In the genomic region with DNA sequence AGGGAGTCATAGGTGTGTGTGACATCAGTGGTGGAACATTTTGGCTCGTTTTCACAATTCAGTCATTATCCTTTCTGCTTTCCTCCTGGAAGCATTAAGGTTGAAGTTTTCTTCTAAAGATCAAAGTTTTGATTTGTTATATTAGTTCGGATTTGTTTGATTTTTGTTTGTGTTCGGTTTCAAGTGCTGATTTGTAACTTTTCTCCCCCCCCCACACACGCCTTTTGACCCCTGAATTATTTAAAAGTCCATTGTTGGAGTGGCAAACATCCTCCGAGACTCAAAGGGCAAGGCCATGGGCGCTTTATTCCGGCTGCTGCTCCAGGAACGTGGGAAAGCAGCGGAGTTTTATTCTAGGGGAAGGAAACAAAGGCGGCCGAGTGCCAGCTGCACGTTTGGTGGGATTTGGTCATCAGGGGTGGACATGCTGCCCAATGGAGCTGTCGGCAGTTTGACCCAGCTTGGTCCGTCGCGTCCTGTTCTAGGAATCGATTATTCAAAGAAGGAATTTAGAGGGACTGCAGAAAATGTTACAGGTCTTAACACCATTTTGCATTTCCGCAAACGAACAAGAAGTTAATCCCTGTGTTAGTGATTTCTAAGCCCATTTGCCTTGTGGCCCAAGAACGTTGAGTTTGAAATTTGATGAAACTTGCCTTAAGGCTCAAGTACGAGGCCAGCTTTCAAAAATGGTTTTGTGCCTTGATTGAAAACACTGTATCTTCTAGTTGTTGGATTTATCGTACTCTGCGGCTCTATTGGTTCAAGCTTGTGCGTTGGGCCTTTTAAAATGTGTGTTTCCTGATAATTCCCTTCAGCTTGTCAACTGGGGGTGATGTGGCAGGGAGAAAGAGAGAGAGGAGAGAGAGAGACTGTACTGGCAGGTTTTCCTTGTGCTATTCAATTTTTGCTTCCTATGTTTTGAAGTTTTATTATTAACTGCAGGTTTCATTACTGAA, we compare ENCODE assay signal across 1 cellular context.
A peak's percentile ranks its signal among the peaks of the same experiment; 100 is the strongest.
TF ChIP-seq lines count a peak whose summit lies in the region.

No MANE protein-coding gene starts in this region.

TF ChIP-seq in HepG2, 621 proteins besides CTCF, POLR2A, EP300 and RAD21 (continued from another document and continues in another):
- TF ChIP-seq BCLAF1 (IDR thresholded peaks at IDR 0.05) (no peak), XBP1 (CRISPR knock-in tag; IDR thresholded peaks at IDR 0.05) (no peak), NONO (IDR thresholded peaks at IDR 0.05) (no peak), NONO (CRISPR knock-in tag; conservative IDR thresholded peaks at IDR 0.05) (0 out of 2 replicates have a peak, but pooled peaks have one; percentile 41), RBM39 (IDR thresholded peaks at IDR 0.05; ENCODE audit: low read depth, low read length, poor library complexity, severe bottlenecking) (no peak), CREB1 (IDR thresholded peaks at IDR 0.05) (no peak), CREB1 (CRISPR knock-in tag; IDR thresholded peaks at IDR 0.05) (no peak), ZSCAN9 (CRISPR knock-in tag; IDR thresholded peaks at IDR 0.05; ENCODE audit: borderline replicate concordance) (no peak), SMAD9 (CRISPR knock-in tag; IDR thresholded peaks at IDR 0.05) (no peak), MED13 (CRISPR knock-in tag; IDR thresholded peaks at IDR 0.05) (no peak), GTF3A (CRISPR knock-in tag; conservative IDR thresholded peaks at IDR 0.05) (no peak), NR2C2 (CRISPR knock-in tag; IDR thresholded peaks at IDR 0.05; ENCODE audit: borderline replicate concordance) (no peak), NPAS2 (CRISPR knock-in tag; IDR thresholded peaks at IDR 0.05; ENCODE audit: borderline replicate concordance) (no peak), ZZZ3 (CRISPR knock-in tag; IDR thresholded peaks at IDR 0.05; ENCODE audit: borderline replicate concordance) (no peak), ZNF737 (CRISPR knock-in tag; IDR thresholded peaks at IDR 0.05; ENCODE audit: borderline replicate concordance) (no peak), NFIC (IDR thresholded peaks at IDR 0.05; ENCODE audit: low read length) (no peak), ZNF644 (CRISPR knock-in tag; IDR thresholded peaks at IDR 0.05; ENCODE audit: low read depth) (no peak), ERF (CRISPR knock-in tag; IDR thresholded peaks at IDR 0.05) (no peak), SRSF9 (IDR thresholded peaks at IDR 0.05; ENCODE audit: borderline replicate concordance, insufficient read depth, low read depth, low read length, poor library complexity, severe bottlenecking) (no peak), DMAP1 (CRISPR knock-in tag; IDR thresholded peaks at IDR 0.05) (no peak; the same call in 1 of the 2 replicates), ZNF703 (CRISPR knock-in tag; IDR thresholded peaks at IDR 0.05; ENCODE audit: borderline replicate concordance) (no peak), TRIM22 (IDR thresholded peaks at IDR 0.05) (no peak), CENPT (CRISPR knock-in tag; IDR thresholded peaks at IDR 0.05; ENCODE audit: low read depth) (no peak), HOXA3 (CRISPR knock-in tag; IDR thresholded peaks at IDR 0.05) (no peak), ZNF552 (CRISPR knock-in tag; IDR thresholded peaks at IDR 0.05; ENCODE audit: borderline replicate concordance) (no peak), ZNF33B (CRISPR knock-in tag; IDR thresholded peaks at IDR 0.05) (no peak), HNRNPLL (IDR thresholded peaks at IDR 0.05; ENCODE audit: low read depth, low read length, poor library complexity, severe bottlenecking) (peak; percentile 63), NFKBIZ (CRISPR knock-in tag; IDR thresholded peaks at IDR 0.05) (no peak), ARNTL (CRISPR knock-in tag; IDR thresholded peaks at IDR 0.05) (no peak), HNF4A (CRISPR knock-in tag; IDR thresholded peaks at IDR 0.05) (peak; percentile 43), ISL2 (CRISPR knock-in tag; IDR thresholded peaks at IDR 0.05) (no peak), ZNF879 (CRISPR knock-in tag; IDR thresholded peaks at IDR 0.05) (no peak), RXRB (CRISPR knock-in tag; IDR thresholded peaks at IDR 0.05; ENCODE audit: borderline replicate concordance) (no peak), ZNF792 (CRISPR knock-in tag; IDR thresholded peaks at IDR 0.05) (no peak), ATF7-NPFF (CRISPR knock-in tag; IDR thresholded peaks at IDR 0.05; ENCODE audit: low read depth) (no peak)
- TF ChIP-seq, protein P1, sequence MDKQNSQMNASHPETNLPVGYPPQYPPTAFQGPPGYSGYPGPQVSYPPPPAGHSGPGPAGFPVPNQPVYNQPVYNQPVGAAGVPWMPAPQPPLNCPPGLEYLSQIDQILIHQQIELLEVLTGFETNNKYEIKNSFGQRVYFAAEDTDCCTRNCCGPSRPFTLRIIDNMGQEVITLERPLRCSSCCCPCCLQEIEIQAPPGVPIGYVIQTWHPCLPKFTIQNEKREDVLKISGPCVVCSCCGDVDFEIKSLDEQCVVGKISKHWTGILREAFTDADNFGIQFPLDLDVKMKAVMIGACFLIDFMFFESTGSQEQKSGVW (CRISPR knock-in tag; IDR thresholded peaks at IDR 0.05; ENCODE audit: borderline replicate concordance): no peak
- TF ChIP-seq, protein P2, sequence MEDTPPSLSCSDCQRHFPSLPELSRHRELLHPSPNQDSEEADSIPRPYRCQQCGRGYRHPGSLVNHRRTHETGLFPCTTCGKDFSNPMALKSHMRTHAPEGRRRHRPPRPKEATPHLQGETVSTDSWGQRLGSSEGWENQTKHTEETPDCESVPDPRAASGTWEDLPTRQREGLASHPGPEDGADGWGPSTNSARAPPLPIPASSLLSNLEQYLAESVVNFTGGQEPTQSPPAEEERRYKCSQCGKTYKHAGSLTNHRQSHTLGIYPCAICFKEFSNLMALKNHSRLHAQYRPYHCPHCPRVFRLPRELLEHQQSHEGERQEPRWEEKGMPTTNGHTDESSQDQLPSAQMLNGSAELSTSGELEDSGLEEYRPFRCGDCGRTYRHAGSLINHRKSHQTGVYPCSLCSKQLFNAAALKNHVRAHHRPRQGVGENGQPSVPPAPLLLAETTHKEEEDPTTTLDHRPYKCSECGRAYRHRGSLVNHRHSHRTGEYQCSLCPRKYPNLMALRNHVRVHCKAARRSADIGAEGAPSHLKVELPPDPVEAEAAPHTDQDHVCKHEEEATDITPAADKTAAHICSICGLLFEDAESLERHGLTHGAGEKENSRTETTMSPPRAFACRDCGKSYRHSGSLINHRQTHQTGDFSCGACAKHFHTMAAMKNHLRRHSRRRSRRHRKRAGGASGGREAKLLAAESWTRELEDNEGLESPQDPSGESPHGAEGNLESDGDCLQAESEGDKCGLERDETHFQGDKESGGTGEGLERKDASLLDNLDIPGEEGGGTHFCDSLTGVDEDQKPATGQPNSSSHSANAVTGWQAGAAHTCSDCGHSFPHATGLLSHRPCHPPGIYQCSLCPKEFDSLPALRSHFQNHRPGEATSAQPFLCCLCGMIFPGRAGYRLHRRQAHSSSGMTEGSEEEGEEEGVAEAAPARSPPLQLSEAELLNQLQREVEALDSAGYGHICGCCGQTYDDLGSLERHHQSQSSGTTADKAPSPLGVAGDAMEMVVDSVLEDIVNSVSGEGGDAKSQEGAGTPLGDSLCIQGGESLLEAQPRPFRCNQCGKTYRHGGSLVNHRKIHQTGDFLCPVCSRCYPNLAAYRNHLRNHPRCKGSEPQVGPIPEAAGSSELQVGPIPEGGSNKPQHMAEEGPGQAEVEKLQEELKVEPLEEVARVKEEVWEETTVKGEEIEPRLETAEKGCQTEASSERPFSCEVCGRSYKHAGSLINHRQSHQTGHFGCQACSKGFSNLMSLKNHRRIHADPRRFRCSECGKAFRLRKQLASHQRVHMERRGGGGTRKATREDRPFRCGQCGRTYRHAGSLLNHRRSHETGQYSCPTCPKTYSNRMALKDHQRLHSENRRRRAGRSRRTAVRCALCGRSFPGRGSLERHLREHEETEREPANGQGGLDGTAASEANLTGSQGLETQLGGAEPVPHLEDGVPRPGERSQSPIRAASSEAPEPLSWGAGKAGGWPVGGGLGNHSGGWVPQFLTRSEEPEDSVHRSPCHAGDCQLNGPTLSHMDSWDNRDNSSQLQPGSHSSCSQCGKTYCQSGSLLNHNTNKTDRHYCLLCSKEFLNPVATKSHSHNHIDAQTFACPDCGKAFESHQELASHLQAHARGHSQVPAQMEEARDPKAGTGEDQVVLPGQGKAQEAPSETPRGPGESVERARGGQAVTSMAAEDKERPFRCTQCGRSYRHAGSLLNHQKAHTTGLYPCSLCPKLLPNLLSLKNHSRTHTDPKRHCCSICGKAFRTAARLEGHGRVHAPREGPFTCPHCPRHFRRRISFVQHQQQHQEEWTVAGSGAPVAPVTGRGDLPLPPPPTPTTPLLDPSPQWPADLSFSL (CRISPR knock-in tag; IDR thresholded peaks at IDR 0.05): no peak
- TF ChIP-seq, protein P3, sequence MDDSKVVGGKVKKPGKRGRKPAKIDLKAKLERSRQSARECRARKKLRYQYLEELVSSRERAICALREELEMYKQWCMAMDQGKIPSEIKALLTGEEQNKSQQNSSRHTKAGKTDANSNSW (CRISPR knock-in tag; IDR thresholded peaks at IDR 0.05; ENCODE audit: borderline replicate concordance): no peak
- TF ChIP-seq, protein P4, sequence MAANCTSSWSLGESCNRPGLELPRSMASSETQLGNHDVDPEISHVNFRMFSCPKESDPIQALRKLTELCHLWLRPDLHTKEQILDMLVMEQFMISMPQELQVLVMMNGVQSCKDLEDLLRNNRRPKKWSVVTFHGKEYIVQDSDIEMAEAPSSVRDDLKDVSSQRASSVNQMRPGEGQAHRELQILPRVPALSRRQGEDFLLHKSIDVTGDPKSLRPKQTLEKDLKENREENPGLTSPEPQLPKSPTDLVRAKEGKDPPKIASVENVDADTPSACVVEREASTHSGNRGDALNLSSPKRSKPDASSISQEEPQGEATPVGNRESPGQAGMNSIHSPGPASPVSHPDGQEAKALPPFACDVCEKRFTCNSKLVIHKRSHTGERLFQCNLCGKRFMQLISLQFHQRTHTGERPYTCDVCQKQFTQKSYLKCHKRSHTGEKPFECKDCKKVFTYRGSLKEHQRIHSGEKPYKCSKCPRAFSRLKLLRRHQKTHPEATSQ (CRISPR knock-in tag; IDR thresholded peaks at IDR 0.05; ENCODE audit: borderline replicate concordance): no peak
- TF ChIP-seq, protein P5, sequence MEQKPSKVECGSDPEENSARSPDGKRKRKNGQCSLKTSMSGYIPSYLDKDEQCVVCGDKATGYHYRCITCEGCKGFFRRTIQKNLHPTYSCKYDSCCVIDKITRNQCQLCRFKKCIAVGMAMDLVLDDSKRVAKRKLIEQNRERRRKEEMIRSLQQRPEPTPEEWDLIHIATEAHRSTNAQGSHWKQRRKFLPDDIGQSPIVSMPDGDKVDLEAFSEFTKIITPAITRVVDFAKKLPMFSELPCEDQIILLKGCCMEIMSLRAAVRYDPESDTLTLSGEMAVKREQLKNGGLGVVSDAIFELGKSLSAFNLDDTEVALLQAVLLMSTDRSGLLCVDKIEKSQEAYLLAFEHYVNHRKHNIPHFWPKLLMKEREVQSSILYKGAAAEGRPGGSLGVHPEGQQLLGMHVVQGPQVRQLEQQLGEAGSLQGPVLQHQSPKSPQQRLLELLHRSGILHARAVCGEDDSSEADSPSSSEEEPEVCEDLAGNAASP (CRISPR knock-in tag; IDR thresholded peaks at IDR 0.05; ENCODE audit: borderline replicate concordance): no peak
- TF ChIP-seq, protein P6, sequence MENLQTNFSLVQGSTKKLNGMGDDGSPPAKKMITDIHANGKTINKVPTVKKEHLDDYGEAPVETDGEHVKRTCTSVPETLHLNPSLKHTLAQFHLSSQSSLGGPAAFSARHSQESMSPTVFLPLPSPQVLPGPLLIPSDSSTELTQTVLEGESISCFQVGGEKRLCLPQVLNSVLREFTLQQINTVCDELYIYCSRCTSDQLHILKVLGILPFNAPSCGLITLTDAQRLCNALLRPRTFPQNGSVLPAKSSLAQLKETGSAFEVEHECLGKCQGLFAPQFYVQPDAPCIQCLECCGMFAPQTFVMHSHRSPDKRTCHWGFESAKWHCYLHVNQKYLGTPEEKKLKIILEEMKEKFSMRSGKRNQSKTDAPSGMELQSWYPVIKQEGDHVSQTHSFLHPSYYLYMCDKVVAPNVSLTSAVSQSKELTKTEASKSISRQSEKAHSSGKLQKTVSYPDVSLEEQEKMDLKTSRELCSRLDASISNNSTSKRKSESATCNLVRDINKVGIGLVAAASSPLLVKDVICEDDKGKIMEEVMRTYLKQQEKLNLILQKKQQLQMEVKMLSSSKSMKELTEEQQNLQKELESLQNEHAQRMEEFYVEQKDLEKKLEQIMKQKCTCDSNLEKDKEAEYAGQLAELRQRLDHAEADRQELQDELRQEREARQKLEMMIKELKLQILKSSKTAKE (CRISPR knock-in tag; IDR thresholded peaks at IDR 0.05; ENCODE audit: borderline replicate concordance): no peak
- TF ChIP-seq, protein P7, sequence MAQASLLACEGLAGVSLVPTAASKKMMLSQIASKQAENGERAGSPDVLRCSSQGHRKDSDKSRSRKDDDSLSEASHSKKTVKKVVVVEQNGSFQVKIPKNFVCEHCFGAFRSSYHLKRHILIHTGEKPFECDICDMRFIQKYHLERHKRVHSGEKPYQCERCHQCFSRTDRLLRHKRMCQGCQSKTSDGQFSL (CRISPR knock-in tag; IDR thresholded peaks at IDR 0.05): peak; percentile 78
- TF ChIP-seq, protein P8, sequence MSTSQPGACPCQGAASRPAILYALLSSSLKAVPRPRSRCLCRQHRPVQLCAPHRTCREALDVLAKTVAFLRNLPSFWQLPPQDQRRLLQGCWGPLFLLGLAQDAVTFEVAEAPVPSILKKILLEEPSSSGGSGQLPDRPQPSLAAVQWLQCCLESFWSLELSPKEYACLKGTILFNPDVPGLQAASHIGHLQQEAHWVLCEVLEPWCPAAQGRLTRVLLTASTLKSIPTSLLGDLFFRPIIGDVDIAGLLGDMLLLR (CRISPR knock-in tag; IDR thresholded peaks at IDR 0.05): no peak
